ENCODE assay signal across 21 cellular contexts in genomic region chr10:70334526-70335245, GRCh38. TPM values are rescaled to one million over a fixed set of nuclear protein-coding genes. Genes with fewer than 3 reads are reported as not detected.
DNase-seq lines count a peak whose midpoint lies in the region; FAIRE-seq and TF ChIP-seq lines count a peak whose summit lies in the region.
"Had no signal": no experiment of that assay in that cellular context is flagged by ENCODE, and none has a peak within 500 bp of the region (broad histone marks: within the 10 kb centered on the region; RNA-seq: fewer than 3 reads in every experiment).

No MANE protein-coding gene starts in this region.

- H3K4me3 ChIP-seq in sigmoid colon = no peak overlapping the region
- H3K4me3 ChIP-seq: HAP-1, SJSA1 had no signal

- H3K4me1 ChIP-seq in sigmoid colon = peaks cover 0 to 15% (median 14%) of the 10 kb centered on the region in 4 donors
- H3K4me1 ChIP-seq: HAP-1 had no signal

- TF ChIP-seq POLR2A in sigmoid colon (IDR thresholded peaks at IDR 0.05) (no peak), H54 (IDR thresholded peaks at IDR 0.05; ENCODE audit: low read depth, low read length) (no peak)

- H3K9me3 ChIP-seq in sigmoid colon = no peaks in the 10 kb centered on the region
- H3K9me3 ChIP-seq: HAP-1, SJSA1 had no signal

- no peak for FAIRE-seq in H54 (lab: Jason Lieb, UNC)
- FAIRE-seq: GM18507 had no signal

- no peak for TF ChIP-seq CTCF in sigmoid colon (IDR thresholded peaks at IDR 0.05)

- intact Hi-C loops in sigmoid colon (cut with DNase I) = no loop called here

- TF ChIP-seq EP300 in sigmoid colon (IDR thresholded peaks at IDR 0.05) = no peak

- no peak overlapping the region for H3K27ac ChIP-seq in sigmoid colon
- H3K27ac ChIP-seq: SJSA1 had no signal

- in situ Hi-C loops in ACHN (cut with HindIII; ENCODE audit: low pct_ligation_motif_present, low pct_unique_long_range_greater_than_20kb, low sequenced_read_pairs) = no loop called here

- DNase-seq in NCI-H2081 (lab: John Stamatoyannopoulos, UW) = peak; percentile 25 to 66
- no peak for DNase-seq in NCI-H2081 treated with DMSO at 0.1 percent for 48 hours (lab: John Stamatoyannopoulos, UW)
- DNase-seq in NCI-H146 (lab: John Stamatoyannopoulos, UW) = peak; percentile 78
- DNase-seq in glomerular visceral epithelial cell (ENCODE audit: extremely low spot score) = peak; percentile 56
- peak; percentile 28 for DNase-seq in sigmoid colon
- no peak for DNase-seq in activated CD4-positive, CD25-positive, alpha-beta regulatory T cell (lab: John Stamatoyannopoulos, UW)
- DNase-seq in H54 (ENCODE audit: insufficient read length, low spot score) = no peak
- no peak for DNase-seq in ACHN
- DNase-seq: 8988T, DMS53, IMR-90, Kasumi-1, NCI-H1436, NCI-H2107, NCI-H446, NCI-H82, RPMI8226 had no signal

- 78 to 82% methylated on average over 8 of the region's 8 CpGs for WGBS in sigmoid colon, 2 donors

- no peaks in the 10 kb centered on the region for H3K27me3 ChIP-seq in sigmoid colon
- H3K27me3 ChIP-seq: SJSA1 had no signal

- peaks cover 0 to 15% (median 6%) of the 10 kb centered on the region in 4 donors for H3K36me3 ChIP-seq in sigmoid colon

RNA-seq across cellular contexts. Expression of gene LRRC20, which starts 47.7 kb away (rescaled TPM):
- total RNA-seq in sigmoid colon = 10 to 100 TPM in 3 of 4 donors, 1 to 10 TPM in 1; 9.9 to 22.4 (median 18.7) TPM
- 10 to 100 TPM in 1 of 3 donors, 1 to 10 TPM in 2; 1.2 to 12.2 (median 3.2) TPM for polyA plus RNA-seq in sigmoid colon

RNA-seq across cellular contexts. Expression of gene NPFFR1, which starts 50.9 kb away (rescaled TPM):
- total RNA-seq in sigmoid colon = under 1 TPM in 2 of 4 donors, not detected in 2; under 0.01 TPM
- polyA plus RNA-seq in sigmoid colon = under 1 TPM in 1 of 3 donors, not detected in 2; 0.44 TPM
- total RNA-seq: IMR-90, OCI-LY7, SJSA1 had no signal
- polyA plus RNA-seq: IMR-90 had no signal

Comparison
In these comparisons a context has a peak if more than half of its experiments do, and no peak if none do; other contexts are left out.
1. DNase-seq: peak in NCI-H2081 (2 of 2), NCI-H146 (single experiment), glomerular visceral epithelial cell (single experiment) and sigmoid colon (single experiment); none in NCI-H2081 treated with DMSO at 0.1 percent for 48 hours (single experiment), activated CD4-positive, CD25-positive, alpha-beta regulatory T cell (0 of 4), H54 (single experiment) and ACHN (single experiment).